ENCODE assay signal across 8 cellular contexts in genomic region chr6:57089265-57089664, GRCh38. TPM values are rescaled to one million over a fixed set of nuclear protein-coding genes. Genes with fewer than 3 reads are reported as not detected.
A peak's percentile ranks its signal among the peaks of the same experiment; 100 is the strongest.
DNase-seq lines count a peak whose midpoint lies in the region; ATAC-seq lines count a peak whose summit lies in the region.

No MANE protein-coding gene starts in this region.

- H3K4me1 Mint-ChIP-seq in activated CD4-positive, alpha-beta T cell treated with anti-CD3 and anti-CD28 coated beads for 36 hours = peaks cover 30% of the 10 kb centered on the region
- peaks cover 32% of the 10 kb centered on the region for H3K4me1 Mint-ChIP-seq in activated CD4-positive, alpha-beta memory T cell treated with anti-CD3 and anti-CD28 coated beads, Interleukin-2, amount 10 ng/mL, durations not matched to agents 7 days and 5 days

- peak overlapping the region; percentile 73 for H3K4me3 Mint-ChIP-seq in activated CD4-positive, alpha-beta T cell treated with anti-CD3 and anti-CD28 coated beads for 36 hours
- peak overlapping the region; percentile 83 for H3K4me3 Mint-ChIP-seq in activated CD4-positive, alpha-beta memory T cell treated with anti-CD3 and anti-CD28 coated beads, Interleukin-2, amount 10 ng/mL, durations not matched to agents 7 days and 5 days

- H3K9me3 Mint-ChIP-seq in activated CD4-positive, alpha-beta T cell treated with anti-CD3 and anti-CD28 coated beads for 36 hours (ENCODE audit: low read depth) = no peaks in the 10 kb centered on the region
- no peaks in the 10 kb centered on the region for H3K9me3 Mint-ChIP-seq in activated CD4-positive, alpha-beta memory T cell treated with anti-CD3 and anti-CD28 coated beads, Interleukin-2, amount 10 ng/mL, durations not matched to agents 7 days and 5 days

- H3K27me3 Mint-ChIP-seq in activated CD4-positive, alpha-beta T cell treated with anti-CD3 and anti-CD28 coated beads for 36 hours = no peaks in the 10 kb centered on the region
- H3K27me3 Mint-ChIP-seq in activated CD4-positive, alpha-beta memory T cell treated with anti-CD3 and anti-CD28 coated beads, Interleukin-2, amount 10 ng/mL, durations not matched to agents 7 days and 5 days = no peaks in the 10 kb centered on the region

- no peak for ATAC-seq in activated CD4-positive, alpha-beta T cell treated with anti-CD3 and anti-CD28 coated beads for 36 hours

- no peak for DNase-seq in activated CD4-positive, alpha-beta T cell treated with anti-CD3 and anti-CD28 coated beads for 36 hours
- no peak for DNase-seq in activated CD4-positive, alpha-beta T cell treated with anti-CD3 and anti-CD28 coated beads, Interleukin-2, amount 50 U/mL, for 1 hour
- no peak for DNase-seq in activated CD4-positive, alpha-beta memory T cell treated with anti-CD3 and anti-CD28 coated beads, Interleukin-2, amount 10 ng/mL, durations not matched to agents 7 days and 5 days
- DNase-seq in LoVo (ENCODE audit: low spot score) (no peak), DMS79 treated with DMSO at 0.1 percent for 48 hours (lab: John Stamatoyannopoulos, UW) (no peak), HuH-7 (ENCODE audit: low spot score) (no peak)

- peaks cover 18% of the 10 kb centered on the region for H3K36me3 ChIP-seq in iPS-18a (ENCODE audit: control insufficient read depth, low read depth, low read length)
- H3K36me3 ChIP-seq in stomach smooth muscle (ENCODE audit: control insufficient read depth in 2 of 2, insufficient read depth in 2 of 2, low read length in 2 of 2) = no peaks in the 10 kb centered on the region

- intact Hi-C loops in activated CD4-positive, alpha-beta T cell treated with anti-CD3 and anti-CD28 coated beads for 36 hours (cut with DNase I, micrococcal nuclease) = loop anchor here (1.0 to 5.0 kb wide), 6 partner anchors 43 to 228 kb away; partner anchors contain the start of genes BEND6 (in 2 of the 2), KIAA1586 (in 2 of the 2), RAB23 (in 2 of the 2) and BAG2 (in 1 of the 2)

- H3K4me1 ChIP-seq in iPS-18a (ENCODE audit: control insufficient read depth, low read depth, low read length) (peaks cover 11% of the 10 kb centered on the region), stomach smooth muscle (ENCODE audit: control insufficient read depth, insufficient read depth, low read length) (peaks cover 6% of the 10 kb centered on the region)

- no peaks in the 10 kb centered on the region for H3K9me3 ChIP-seq in iPS-18a (ENCODE audit: control insufficient read depth, low read depth, low read length)
- H3K9me3 ChIP-seq in stomach smooth muscle (ENCODE audit: control insufficient read depth in 2 of 2, low read length in 2 of 2) = no peaks in the 10 kb centered on the region

- H3K9ac ChIP-seq in iPS-18a (ENCODE audit: low read length) (no peak overlapping the region), stomach smooth muscle (ENCODE audit: low read length in 2 of 2) (peak overlapping the region; percentile 14 to 37)

- H3K27ac ChIP-seq in iPS-18a (ENCODE audit: low read length) (no peak overlapping the region), stomach smooth muscle (ENCODE audit: low read length) (no peak overlapping the region)

- H3K36me3 Mint-ChIP-seq in activated CD4-positive, alpha-beta T cell treated with anti-CD3 and anti-CD28 coated beads for 36 hours (ENCODE audit: low read depth) = peaks cover 22% of the 10 kb centered on the region
- H3K36me3 Mint-ChIP-seq in activated CD4-positive, alpha-beta memory T cell treated with anti-CD3 and anti-CD28 coated beads, Interleukin-2, amount 10 ng/mL, durations not matched to agents 7 days and 5 days (ENCODE audit: low read depth) = peaks cover 24% of the 10 kb centered on the region

- H3K27ac Mint-ChIP-seq in activated CD4-positive, alpha-beta T cell treated with anti-CD3 and anti-CD28 coated beads for 36 hours = peak overlapping the region; percentile 82
- H3K27ac Mint-ChIP-seq in activated CD4-positive, alpha-beta memory T cell treated with anti-CD3 and anti-CD28 coated beads, Interleukin-2, amount 10 ng/mL, durations not matched to agents 7 days and 5 days = peak overlapping the region; percentile 85

- CTCF ChIA-PET in activated CD4-positive, alpha-beta T cell treated with anti-CD3 and anti-CD28 coated beads for 36 hours (lab: Charles Lee) = interaction anchor here (0.5 to 1.0 kb wide), 5 partner anchors 23 to 495 kb away, joined by 3 read pairs; no protein-coding TSS in a partner anchor
- CTCF ChIA-PET in activated CD4-positive, alpha-beta memory T cell treated with anti-CD3 and anti-CD28 coated beads, Interleukin-2, amount 10 ng/mL, durations not matched to agents 7 days and 5 days (lab: Charles Lee) = no interaction called here

- POLR2A ChIA-PET in activated CD4-positive, alpha-beta T cell treated with anti-CD3 and anti-CD28 coated beads for 36 hours (lab: Charles Lee) = interaction anchor here (0.6 to 1.0 kb wide), 3 partner anchors 13 to 83 kb away, joined by 4 to 6 read pairs (median 5); partner anchors contain the start of gene BAG2
- POLR2A ChIA-PET in activated CD4-positive, alpha-beta memory T cell treated with anti-CD3 and anti-CD28 coated beads, Interleukin-2, amount 10 ng/mL, durations not matched to agents 7 days and 5 days (lab: Charles Lee) = interaction anchor here (0.6 to 1.5 kb wide), 6 partner anchors 8 to 227 kb away, joined by 3 to 7 read pairs (median 4); partner anchors contain the start of genes BAG2, KIAA1586 and PRIM2

- H3K27me3 ChIP-seq in iPS-18a (ENCODE audit: control insufficient read depth, insufficient read depth, low read length) = no peaks in the 10 kb centered on the region
- no peaks in the 10 kb centered on the region for H3K27me3 ChIP-seq in stomach smooth muscle (ENCODE audit: control insufficient read depth in 1 of 2, insufficient read depth in 2 of 2, low read length in 2 of 2)

- H3K4me3 ChIP-seq in iPS-18a (ENCODE audit: low read length) (peak overlapping the region; percentile 63), stomach smooth muscle (ENCODE audit: low read length in 2 of 2) (peak overlapping the region; percentile 55 to 70)

RNA-seq across cellular contexts. Expression of gene ZNF451, which starts 0.7 kb away (rescaled TPM):
- 10 to 100 TPM; 46.8 to 60.3 TPM for total RNA-seq in activated CD4-positive, alpha-beta T cell treated with anti-CD3 and anti-CD28 coated beads for 36 hours
- 10 to 100 TPM; 55.9 to 56.4 TPM for total RNA-seq in activated CD4-positive, alpha-beta memory T cell treated with anti-CD3 and anti-CD28 coated beads, Interleukin-2, amount 10 ng/mL, durations not matched to agents 7 days and 5 days

RNA-seq across cellular contexts. Expression of gene KIAA1586, which starts 42.8 kb away (rescaled TPM):
- 10 to 100 TPM; 15.0 to 17.9 TPM for total RNA-seq in activated CD4-positive, alpha-beta T cell treated with anti-CD3 and anti-CD28 coated beads for 36 hours
- 10 to 100 TPM; 11.8 to 12.6 TPM for total RNA-seq in activated CD4-positive, alpha-beta memory T cell treated with anti-CD3 and anti-CD28 coated beads, Interleukin-2, amount 10 ng/mL, durations not matched to agents 7 days and 5 days
